8 cellular contexts compared by ENCODE assay signal in genomic region chr7:4973728-4974198, GRCh38. TPM values are rescaled to one million over a fixed set of nuclear protein-coding genes. Genes with fewer than 3 reads are reported as not detected.
DNase-seq lines count a peak whose midpoint lies in the region; FAIRE-seq and TF ChIP-seq lines count a peak whose summit lies in the region.

No MANE protein-coding gene starts in this region.

- peak overlapping the region; percentile 96 for H3K27ac Mint-ChIP-seq in neural crest cell (ENCODE audit: unreplicated experiment)

- no peak for TF ChIP-seq EP300 in stomach (IDR thresholded peaks at IDR 0.05)

- H3K27ac ChIP-seq in stomach: peak overlapping the region; percentile 87 to 99 (median 91)

- peak; percentile 75 for FAIRE-seq in G401.6 (lab: Jason Lieb, UNC)

- H3K27me3 ChIP-seq in stomach: no peaks in the 10 kb centered on the region

- peak overlapping the region; percentile 100 for H3K4me3 Mint-ChIP-seq in neural crest cell

- H3K27me3 Mint-ChIP-seq in neural crest cell (ENCODE audit: low read depth): no peaks in the 10 kb centered on the region

- H3K4me1 ChIP-seq in stomach: peaks cover 0 to 37% (median 13%) of the 10 kb centered on the region in 4 donors

- peak; percentile 67 for TF ChIP-seq CTCF in LNCAP (IDR thresholded peaks at IDR 0.05)
- TF ChIP-seq CTCF in foreskin fibroblast (IDR thresholded peaks at IDR 0.05; ENCODE audit: low read depth, low read length): peak; percentile 89
- TF ChIP-seq CTCF in neural crest cell (conservative IDR thresholded peaks at IDR 0.05): peak; percentile 89
- peak in 4 of 7 experiments; percentile 66 to 83 (median 74) for TF ChIP-seq CTCF in stomach (IDR thresholded peaks at IDR 0.05)

- WGBS in stomach, 5 donors: 3 to 9% (median 4%) methylated on average over 17 to 41 of the region's 41 CpGs

- TF ChIP-seq POLR2A in stomach (IDR thresholded peaks at IDR 0.05): no peak

- intact Hi-C loops in stomach (cut with DNase I; ENCODE audit: low total_unique reads): loop anchor here (10.0 kb wide), 1 partner anchor 111 kb away; no protein-coding TSS in a partner anchor

- H3K4me3 ChIP-seq in foreskin fibroblast (ENCODE audit: low read depth in 1 of 2, low read length in 2 of 2) (peak overlapping the region; percentile 71 to 83), stomach (peak overlapping the region; percentile 68 to 85 (median 74))

- H3K9me3 ChIP-seq in stomach: no peaks in the 10 kb centered on the region

- H3K9me3 Mint-ChIP-seq in neural crest cell: peaks cover 4% of the 10 kb centered on the region

- DNase-seq in H4 (ENCODE audit: low spot score): peak; percentile 98
- DNase-seq in SHP77 (lab: John Stamatoyannopoulos, UW): peak; percentile 96 to 97
- DNase-seq in activated gamma-delta T cell treated with Interleukin-2 at 50 U/mL for 16 hours: peak; percentile 96
- DNase-seq in foreskin fibroblast: peak; percentile 83 to 96
- peak; percentile 98 for DNase-seq in neural crest cell (ENCODE audit: low read depth, low spot score)
- DNase-seq in stomach: peak; percentile 90

- peaks cover 12% of the 10 kb centered on the region for H3K36me3 Mint-ChIP-seq in neural crest cell (ENCODE audit: low read depth)

- peaks cover 10 to 27% (median 25%) of the 10 kb centered on the region in 4 donors for H3K36me3 ChIP-seq in stomach

- H3K4me1 Mint-ChIP-seq in neural crest cell: peaks cover 19% of the 10 kb centered on the region

RNA-seq across cellular contexts. Expression of gene MMD2, which starts 14.8 kb away (rescaled TPM):
- total RNA-seq in H4 (2014; rRNA removed; shearing (Covaris generic)): not detected in 2 replicates
- total RNA-seq in neural crest cell (0.25 TPM in 1 of 2 replicates, not detected in the other), stomach (not detected)
- polyA plus RNA-seq in stomach: not detected

Comparison
In these comparisons a context has a peak if more than half of its experiments do, and no peak if none do; other contexts are left out.
1. Peak in every context shown above with its lines: DNase-seq, H3K4me3 ChIP-seq and H3K27ac ChIP-seq.